ENCODE assay signal across 11 cellular contexts in genomic region chr1:177001556-177001955, GRCh38.
"Had no signal": no experiment of that assay in that cellular context is flagged by ENCODE, and none has a peak within 500 bp of the region (broad histone marks: within the 10 kb centered on the region; RNA-seq: fewer than 3 reads in every experiment).

No MANE protein-coding gene starts in this region.

- FAIRE-seq: H1, H54 had no signal

- H3K36me3 ChIP-seq: HAP-1 had no signal

- H3K4me1 ChIP-seq: HAP-1 had no signal

- H3K4me3 ChIP-seq: GM23248, GM23338, HAP-1 had no signal

- H3K27ac ChIP-seq: GM23248 had no signal

- H3K9me3 ChIP-seq: HAP-1 had no signal

- ATAC-seq: GM23338, HCT116 had no signal

- DNase-seq: GM23248, GOT3, H7, H9, HCEC 1CT, HFFc6 had no signal

- H3K4me3 Mint-ChIP-seq: GM23338, H9, HFFc6 had no signal

- H3K9me3 Mint-ChIP-seq: GM23338, H9 had no signal

- H3K27ac Mint-ChIP-seq: GM23338, H9, HFFc6 had no signal
